Comparison of ENCODE assay signal across 7 cellular contexts in the genomic region with DNA sequence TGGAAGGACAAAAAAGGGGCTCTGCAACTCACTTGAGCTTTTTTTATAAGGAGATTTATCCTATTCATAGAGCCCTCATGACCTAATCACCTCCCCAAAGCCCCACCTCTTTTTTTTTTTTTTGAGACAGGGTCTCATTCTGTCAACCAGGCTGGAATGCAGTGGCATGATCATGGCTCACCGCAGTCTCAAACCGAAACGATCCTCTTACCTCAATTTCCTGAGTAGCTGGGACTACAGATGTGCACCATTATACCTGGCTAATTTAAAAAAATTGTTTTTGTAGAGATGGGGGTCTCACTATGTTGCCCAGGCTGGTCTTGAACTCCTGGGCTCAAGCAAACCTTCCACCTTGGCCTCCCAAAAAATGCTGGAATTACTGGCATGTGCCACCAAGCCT.
"Had no signal": no experiment of that assay in that cellular context is flagged by ENCODE, and none has a peak within 500 bp of the region (broad histone marks: within the 10 kb centered on the region; RNA-seq: fewer than 3 reads in every experiment).

No MANE protein-coding gene starts in this region.

- H2AFZ ChIP-seq: GM23248 had no signal

- H3K9ac ChIP-seq: GM23248 had no signal

- H3K9me3 ChIP-seq: HAP-1 had no signal

- H3K4me3 ChIP-seq: GM23248, HAP-1, K562 had no signal

- H3K4me1 Mint-ChIP-seq: IgD-negative memory B cell had no signal

- DNase-seq: GM23248, GOT3, H7 had no signal

- H3K9me3 Mint-ChIP-seq: IgD-negative memory B cell had no signal

- H3K4me3 Mint-ChIP-seq: IgD-negative memory B cell had no signal

- H3K36me3 ChIP-seq: HAP-1 had no signal

- H3K27ac Mint-ChIP-seq: IgD-negative memory B cell had no signal

- ATAC-seq: HCT116, K562 had no signal

- H3K27ac ChIP-seq: GM23248 had no signal
